1 cellular context compared by ENCODE assay signal in the genomic region with DNA sequence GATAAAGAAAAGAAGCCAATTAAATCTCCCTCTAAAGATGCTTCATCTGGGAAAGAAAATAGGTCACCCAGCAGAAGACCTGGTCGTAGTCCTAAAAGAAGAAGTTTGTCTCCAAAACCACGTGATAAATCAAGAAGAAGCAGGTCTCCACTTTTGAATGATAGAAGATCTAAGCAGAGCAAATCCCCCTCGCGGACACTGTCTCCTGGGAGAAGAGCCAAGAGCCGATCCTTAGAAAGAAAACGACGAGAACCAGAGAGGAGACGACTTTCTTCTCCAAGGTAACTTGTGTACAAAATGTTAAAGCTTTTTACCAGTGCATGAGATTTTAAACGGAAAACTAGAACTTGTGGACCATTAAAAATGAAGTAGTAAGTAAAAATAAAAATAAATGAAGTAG.
TF ChIP-seq lines count a peak whose summit lies in the region.

No MANE protein-coding gene starts in this region.

TF ChIP-seq in HepG2, 621 proteins besides CTCF, POLR2A, EP300 and RAD21:
- TF ChIP-seq, protein P1, sequence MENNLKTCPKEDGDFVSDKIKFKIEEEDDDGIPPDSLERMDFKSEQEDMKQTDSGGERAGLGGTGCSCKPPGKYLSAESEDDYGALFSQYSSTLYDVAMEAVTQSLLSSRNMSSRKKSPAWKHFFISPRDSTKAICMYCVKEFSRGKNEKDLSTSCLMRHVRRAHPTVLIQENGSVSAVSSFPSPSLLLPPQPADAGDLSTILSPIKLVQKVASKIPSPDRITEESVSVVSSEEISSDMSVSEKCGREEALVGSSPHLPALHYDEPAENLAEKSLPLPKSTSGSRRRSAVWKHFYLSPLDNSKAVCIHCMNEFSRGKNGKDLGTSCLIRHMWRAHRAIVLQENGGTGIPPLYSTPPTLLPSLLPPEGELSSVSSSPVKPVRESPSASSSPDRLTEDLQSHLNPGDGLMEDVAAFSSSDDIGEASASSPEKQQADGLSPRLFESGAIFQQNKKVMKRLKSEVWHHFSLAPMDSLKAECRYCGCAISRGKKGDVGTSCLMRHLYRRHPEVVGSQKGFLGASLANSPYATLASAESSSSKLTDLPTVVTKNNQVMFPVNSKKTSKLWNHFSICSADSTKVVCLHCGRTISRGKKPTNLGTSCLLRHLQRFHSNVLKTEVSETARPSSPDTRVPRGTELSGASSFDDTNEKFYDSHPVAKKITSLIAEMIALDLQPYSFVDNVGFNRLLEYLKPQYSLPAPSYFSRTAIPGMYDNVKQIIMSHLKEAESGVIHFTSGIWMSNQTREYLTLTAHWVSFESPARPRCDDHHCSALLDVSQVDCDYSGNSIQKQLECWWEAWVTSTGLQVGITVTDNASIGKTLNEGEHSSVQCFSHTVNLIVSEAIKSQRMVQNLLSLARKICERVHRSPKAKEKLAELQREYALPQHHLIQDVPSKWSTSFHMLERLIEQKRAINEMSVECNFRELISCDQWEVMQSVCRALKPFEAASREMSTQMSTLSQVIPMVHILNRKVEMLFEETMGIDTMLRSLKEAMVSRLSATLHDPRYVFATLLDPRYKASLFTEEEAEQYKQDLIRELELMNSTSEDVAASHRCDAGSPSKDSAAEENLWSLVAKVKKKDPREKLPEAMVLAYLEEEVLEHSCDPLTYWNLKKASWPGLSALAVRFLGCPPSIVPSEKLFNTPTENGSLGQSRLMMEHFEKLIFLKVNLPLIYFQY (CRISPR knock-in tag; IDR thresholded peaks at IDR 0.05; ENCODE audit: borderline replicate concordance), result no peak
- no peak for TF ChIP-seq ZNF678 (CRISPR knock-in tag; IDR thresholded peaks at IDR 0.05)
- TF ChIP-seq RBM22 (optimal IDR thresholded peaks at IDR 0.05; ENCODE audit: low read length), result peak; percentile 63
- no peak for TF ChIP-seq PLRG1 (conservative IDR thresholded peaks at IDR 0.05)
- no peak for TF ChIP-seq ZNF333 (CRISPR knock-in tag; IDR thresholded peaks at IDR 0.05; ENCODE audit: borderline replicate concordance)
- TF ChIP-seq ZNF383 (CRISPR knock-in tag; IDR thresholded peaks at IDR 0.05; ENCODE audit: borderline replicate concordance), result no peak
